ENCODE assay signal across 8 cellular contexts in the genomic region with DNA sequence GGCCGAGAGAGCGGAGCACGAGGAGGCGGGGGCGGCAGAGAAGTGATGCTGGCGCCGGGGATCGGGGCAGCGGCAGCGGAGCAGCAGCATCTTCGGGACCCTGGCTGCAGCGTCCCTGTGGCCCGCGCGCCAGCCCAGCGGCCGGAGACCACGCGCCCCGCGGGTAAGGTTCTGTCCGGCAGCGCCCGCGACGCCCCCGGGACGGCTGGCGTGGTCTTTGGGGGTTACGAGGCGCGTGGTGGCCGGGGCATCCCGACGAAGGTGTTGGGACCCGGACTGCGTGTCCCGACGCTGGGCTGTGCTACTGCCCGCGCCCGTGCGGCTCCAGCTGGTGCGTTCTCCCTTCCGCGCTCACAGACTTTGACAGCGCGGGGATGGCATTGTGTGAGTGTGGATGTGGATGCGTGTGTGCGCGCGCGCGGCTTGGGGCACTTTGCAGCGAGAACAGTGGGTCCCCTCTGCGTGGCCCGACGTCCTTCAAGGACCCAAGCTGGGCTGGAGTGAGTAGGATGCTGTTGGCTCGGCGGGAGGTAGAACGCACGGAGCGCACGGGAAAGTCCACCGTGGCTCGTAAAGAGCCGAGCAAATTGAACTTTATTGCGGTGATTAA. TPM values are rescaled to one million over a fixed set of nuclear protein-coding genes. Genes with fewer than 3 reads are reported as not detected.
DNase-seq lines count a peak whose midpoint lies in the region; ATAC-seq, FAIRE-seq and TF ChIP-seq lines count a peak whose summit lies in the region.

No MANE protein-coding gene starts in this region.

- peaks cover 70% of the 10 kb centered on the region for H3K27me3 ChIP-seq in RWPE2 (ENCODE audit: insufficient read depth, poor library complexity, severe bottlenecking)
- peaks cover 8 to 38% of the 10 kb centered on the region in 2 experiments for H3K27me3 ChIP-seq in endothelial cell of umbilical vein (ENCODE audit: control insufficient read depth in 2 of 2, insufficient read depth in 2 of 2, low read length in 2 of 2)
- H3K27me3 ChIP-seq in mucosa of rectum (ENCODE audit: control insufficient read depth in 2 of 2, insufficient read depth in 2 of 2, low read length in 2 of 2) = peaks cover 6 to 9% of the 10 kb centered on the region in 2 donors
- no peaks in the 10 kb centered on the region for H3K27me3 ChIP-seq in vagina

- peak overlapping the region; percentile 39 for H3K4me3 ChIP-seq in RWPE2 (ENCODE audit: severe bottlenecking)
- peak overlapping the region in 1 of 3 experiments; percentile 32 for H3K4me3 ChIP-seq in endothelial cell of umbilical vein (replicated peaks in 1 of 3; ENCODE audit: insufficient read depth in 1 of 3, low read depth in 1 of 3, low read length in 3 of 3)
- H3K4me3 ChIP-seq in mucosa of rectum (ENCODE audit: low read length in 2 of 2) = peak overlapping the region; percentile 77 to 79
- peak overlapping the region; percentile 59 to 84 for H3K4me3 ChIP-seq in vagina

- DNase-seq in GM10266 (ENCODE audit: extremely low spot score) (peak; percentile 17), RWPE2 (ENCODE audit: low spot score) (no peak), endothelial cell of umbilical vein (ENCODE audit: low read depth, low spot score) (peak; percentile 18), vagina (ENCODE audit: extremely low spot score in 2 of 2) (no peak), T-helper 9 cell (no peak)

- H3K9ac ChIP-seq in endothelial cell of umbilical vein (replicated peaks; ENCODE audit: extremely low read depth, insufficient read depth, low read length) (no peak overlapping the region), mucosa of rectum (ENCODE audit: low read depth in 1 of 2, low read length in 2 of 2) (peak overlapping the region in 1 of 2 donors; percentile 60)

- no peak for FAIRE-seq in endothelial cell of umbilical vein (lab: Jason Lieb, UNC)

- H2AFZ ChIP-seq in endothelial cell of umbilical vein (ENCODE audit: low read depth, low read length) = peak overlapping the region; percentile 35

- CTCF ChIA-PET in endothelial cell of umbilical vein (lab: Charles Lee) = interaction anchor here (2.1 to 2.9 kb wide), 2 partner anchors 11 to 826 kb away, joined by 5 to 15 read pairs; no protein-coding TSS in a partner anchor

- no peak for TF ChIP-seq POLR2A in endothelial cell of umbilical vein (IDR thresholded peaks at IDR 0.05; ENCODE audit: low read depth, low read length)
- no peak for TF ChIP-seq POLR2A in vagina (IDR thresholded peaks at IDR 0.05)

- dilution Hi-C loops in endothelial cell of umbilical vein (cut with MboI; ENCODE audit: extremely low pct_ligation_motif_present, low sequenced_read_pairs) = no loop called here

- no peaks in the 10 kb centered on the region for H4K20me1 ChIP-seq in endothelial cell of umbilical vein (replicated peaks; ENCODE audit: control insufficient read depth, extremely low read depth, insufficient read depth, low read length)

- no peaks in the 10 kb centered on the region for H3K9me1 ChIP-seq in endothelial cell of umbilical vein (replicated peaks; ENCODE audit: control insufficient read depth, extremely low read depth, insufficient read depth, low read length)

- intact Hi-C loops in endothelial cell of umbilical vein (cut with micrococcal nuclease) (loop anchor here (5.0 to 10.0 kb wide), 2 partner anchors 822 to 954 kb away; a partner anchor contains a TSS), vagina (cut with DNase I) (loop anchor here (10.0 kb wide), 1 partner anchor 1338 kb away; a partner anchor contains a TSS)

- H3K36me3 ChIP-seq in RWPE2 (ENCODE audit: low read depth) = no peaks in the 10 kb centered on the region
- H3K36me3 ChIP-seq in endothelial cell of umbilical vein (ENCODE audit: control insufficient read depth in 2 of 2, extremely low read depth in 1 of 2, insufficient read depth in 2 of 2, low read length in 2 of 2) = no peaks in the 10 kb centered on the region
- no peaks in the 10 kb centered on the region for H3K36me3 ChIP-seq in mucosa of rectum (ENCODE audit: control insufficient read depth in 2 of 2, insufficient read depth in 2 of 2, low read length in 2 of 2)
- no peaks in the 10 kb centered on the region for H3K36me3 ChIP-seq in vagina

- POLR2A ChIA-PET in endothelial cell of umbilical vein (lab: Charles Lee) = interaction anchor here (0.6 kb wide), 1 partner anchor 1340 kb away, joined by 3 read pairs; a partner anchor contains a TSS

- peak overlapping the region; percentile 65 for H3K4me2 ChIP-seq in endothelial cell of umbilical vein (ENCODE audit: insufficient read depth, low read length)

- ATAC-seq in HG02970 (IDR thresholded peaks at IDR 0.05; ENCODE audit: low FRiP score, unreplicated experiment) = peak; percentile 14
- ATAC-seq in RWPE2 (ENCODE audit: low read depth) = peak; percentile 24

- BruUV-seq in endothelial cell of umbilical vein (replicated peaks; lab: Mats Ljungman, UMichigan) = no TSS peak

- H3K9me3 ChIP-seq in RWPE2 (ENCODE audit: severe bottlenecking) (no peaks in the 10 kb centered on the region), endothelial cell of umbilical vein (replicated peaks; ENCODE audit: control insufficient read depth, insufficient read depth, low read length) (no peaks in the 10 kb centered on the region), mucosa of rectum (ENCODE audit: control insufficient read depth in 2 of 2, low read length in 2 of 2) (no peaks in the 10 kb centered on the region), vagina (no peaks in the 10 kb centered on the region)

- H3K79me2 ChIP-seq in endothelial cell of umbilical vein (ENCODE audit: control insufficient read depth, insufficient read depth, low read length) = no peaks in the 10 kb centered on the region

- peak overlapping the region; percentile 48 for H3K27ac ChIP-seq in 22Rv1
- no peak overlapping the region for H3K27ac ChIP-seq in RWPE2 (ENCODE audit: poor library complexity, severe bottlenecking)
- no peak overlapping the region for H3K27ac ChIP-seq in endothelial cell of umbilical vein (ENCODE audit: insufficient read depth, low read depth, low read length)
- peak overlapping the region; percentile 26 to 37 for H3K27ac ChIP-seq in mucosa of rectum (ENCODE audit: low read depth in 2 of 2, low read length in 2 of 2)
- peak overlapping the region; percentile 46 for H3K27ac ChIP-seq in vagina

- H3K4me1 ChIP-seq in RWPE2 (ENCODE audit: insufficient read depth, poor library complexity, severe bottlenecking) (peaks cover 3% of the 10 kb centered on the region), endothelial cell of umbilical vein (ENCODE audit: control insufficient read depth, extremely low read depth, insufficient read depth, low read length) (peaks cover 19% of the 10 kb centered on the region), mucosa of rectum (ENCODE audit: control insufficient read depth in 2 of 2, insufficient read depth in 2 of 2, low read length in 2 of 2) (peaks cover 4 to 8% of the 10 kb centered on the region in 2 donors), vagina (peaks cover 15% of the 10 kb centered on the region)

- no peak for TF ChIP-seq CTCF in 22Rv1 (IDR thresholded peaks at IDR 0.05)
- no peak for TF ChIP-seq CTCF in GM10266 (IDR thresholded peaks at IDR 0.05; ENCODE audit: control insufficient read depth, insufficient read depth, low read depth, missing control alignments)
- no peak for TF ChIP-seq CTCF in RWPE2 (IDR thresholded peaks at IDR 0.05; ENCODE audit: poor library complexity, severe bottlenecking)
- TF ChIP-seq CTCF in endothelial cell of umbilical vein (IDR thresholded peaks at IDR 0.05; ENCODE audit: extremely low read depth in 1 of 2, insufficient read depth in 1 of 2, low read depth in 1 of 2, low read length in 2 of 2) = no peak
- TF ChIP-seq CTCF in vagina (IDR thresholded peaks at IDR 0.05) = no peak

TF ChIP-seq in endothelial cell of umbilical vein, 7 proteins besides CTCF, POLR2A, EP300 and RAD21:
- TF ChIP-seq GATA2 (IDR thresholded peaks at IDR 0.05; ENCODE audit: insufficient read depth, insufficient read length, low read depth, low read length) (no peak), FOS (IDR thresholded peaks at IDR 0.05; ENCODE audit: borderline replicate concordance, insufficient read depth, low read length) (no peak), MYC (IDR thresholded peaks at IDR 0.05; ENCODE audit: low read depth, low read length) (no peak), EZH2 (IDR thresholded peaks at IDR 0.05; ENCODE audit: borderline replicate concordance, low read depth, low read length, severe bottlenecking) (peak; percentile 52)
- TF ChIP-seq, protein P1, sequence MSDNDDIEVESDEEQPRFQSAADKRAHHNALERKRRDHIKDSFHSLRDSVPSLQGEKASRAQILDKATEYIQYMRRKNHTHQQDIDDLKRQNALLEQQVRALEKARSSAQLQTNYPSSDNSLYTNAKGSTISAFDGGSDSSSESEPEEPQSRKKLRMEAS (IDR thresholded peaks at IDR 0.05; ENCODE audit: insufficient read depth, insufficient read length) = no peak

RNA-seq across cellular contexts. Expression of a gene that starts 0.5 kb away (rescaled TPM):
- total RNA-seq in endothelial cell of umbilical vein (not detected in 2 replicates), vagina (0.25 TPM)
- 0.02 TPM in 1 of 2 replicates, not detected in the other for polyA plus RNA-seq in endothelial cell of umbilical vein
- not detected in 2 replicates for polyA plus RNA-seq in endothelial cell of umbilical vein (2011; cell fraction: cytosol; rRNA removed)
- polyA plus RNA-seq in endothelial cell of umbilical vein (2011; cell fraction: nucleus; rRNA removed) = not detected in 2 replicates
- 0.04 TPM in 1 of 2 replicates, not detected in the other for polyA plus RNA-seq in endothelial cell of umbilical vein (2012)
- 0.04 and 0.07 TPM in 2 replicates for polyA minus RNA-seq in endothelial cell of umbilical vein
- not detected for polyA minus RNA-seq in endothelial cell of umbilical vein (2011; cell fraction: cytosol; rRNA and poly(A)+ RNA removed)
- polyA minus RNA-seq in endothelial cell of umbilical vein (2011; cell fraction: nucleus; rRNA and poly(A)+ RNA removed) = 0.10 and 0.19 TPM in 2 replicates

Comparison
In these comparisons a context has a peak if more than half of its experiments do, and no peak if none do; other contexts are left out.
1. H3K27ac ChIP-seq: peak in 22Rv1 (single experiment), mucosa of rectum (2 of 2) and vagina (single experiment); none in RWPE2 (single experiment) and endothelial cell of umbilical vein (single experiment).
2. DNase-seq: peak in GM10266 (single experiment) and endothelial cell of umbilical vein (single experiment); none in RWPE2 (single experiment), vagina (0 of 2) and T-helper 9 cell (single experiment).